28 cellular contexts compared by ENCODE assay signal in genomic region chr20:57294558-57294957, GRCh38. TPM values are rescaled to one million over a fixed set of nuclear protein-coding genes. Genes with fewer than 3 reads are reported as not detected.
DNase-seq lines count a peak whose midpoint lies in the region; ATAC-seq and TF ChIP-seq lines count a peak whose summit lies in the region.
"Had no signal": no experiment of that assay in that cellular context is flagged by ENCODE, and none has a peak within 500 bp of the region (broad histone marks: within the 10 kb centered on the region; RNA-seq: fewer than 3 reads in every experiment).

No MANE protein-coding gene starts in this region.

- TF ChIP-seq CTCF in cardiac muscle cell (IDR thresholded peaks at IDR 0.05; ENCODE audit: low read depth, low read length) (no peak), neural progenitor cell (IDR thresholded peaks at IDR 0.05) (no peak)

- H3K4me3 ChIP-seq in cardiac muscle cell (no peak overlapping the region), neural progenitor cell (no peak overlapping the region)
- H3K4me3 ChIP-seq: BLaER1 treated with 17β-estradiol and CSF1 and Interleukin-3, amounts not matched to agents 10 nM and 100 nM; K562; MG63 had no signal

- no peaks in the 10 kb centered on the region for H3K79me2 ChIP-seq in neural progenitor cell (ENCODE audit: low read depth)

- H3K4me3 Mint-ChIP-seq in neural progenitor cell = peak overlapping the region; percentile 59
- H3K4me3 Mint-ChIP-seq: CD8-positive, alpha-beta T cell; HFFc6 had no signal

- intact Hi-C loops in Right ventricle myocardium superior (cut with DNase I) = no loop called here

- H3K27ac ChIP-seq in cardiac muscle cell = peak overlapping the region; percentile 67
- H3K27ac ChIP-seq in neural progenitor cell = no peak overlapping the region
- H3K27ac ChIP-seq: BLaER1 treated with 17β-estradiol and CSF1 and Interleukin-3, amounts not matched to agents 10 nM and 100 nM had no signal

- no peaks in the 10 kb centered on the region for H4K20me1 ChIP-seq in neural progenitor cell (ENCODE audit: low read depth)
- H4K20me1 ChIP-seq: BLaER1 treated with 17β-estradiol and CSF1 and Interleukin-3, amounts not matched to agents 10 nM and 100 nM had no signal

- H3K36me3 ChIP-seq in cardiac muscle cell (no peaks in the 10 kb centered on the region), neural progenitor cell (no peaks in the 10 kb centered on the region)
- H3K36me3 ChIP-seq: BLaER1 treated with 17β-estradiol and CSF1 and Interleukin-3, amounts not matched to agents 10 nM and 100 nM; MG63 had no signal

- no peaks in the 10 kb centered on the region for H3K9me3 ChIP-seq in cardiac muscle cell (ENCODE audit: low read depth)
- no peaks in the 10 kb centered on the region for H3K9me3 ChIP-seq in neural progenitor cell (ENCODE audit: low read depth)
- H3K9me3 ChIP-seq: BLaER1 treated with 17β-estradiol and CSF1 and Interleukin-3, amounts not matched to agents 10 nM and 100 nM; MG63; SK-N-SH had no signal

- H2AFZ ChIP-seq in neural progenitor cell (replicated peaks) = no peak overlapping the region

- peaks cover 60% of the 10 kb centered on the region for H3K4me1 Mint-ChIP-seq in neural progenitor cell

- H3K4me1 ChIP-seq in cardiac muscle cell (ENCODE audit: low read depth) (peaks cover 12% of the 10 kb centered on the region), neural progenitor cell (peaks cover 34% of the 10 kb centered on the region)

- DNase-seq in cardiac muscle cell (ENCODE audit: low read depth in 1 of 2, low spot score in 1 of 2) (peak in 1 of 2 donors; percentile 75), Right ventricle myocardium superior (no peak), islet precursor cell (peak; percentile 67), neural progenitor cell (ENCODE audit: low spot score) (peak; percentile 64), C1 segment of cervical spinal cord (lab: John Stamatoyannopoulos, UW) (no peak), hypothalamus (lab: John Stamatoyannopoulos, UW) (no peak)
- DNase-seq: 8988T; Calu3; CD8-positive, alpha-beta T cell; DMS153; HFFc6; MG63; NCI-H1417; NCI-H1694 treated with DMSO at 0.1 percent for 48 hours; NCI-H2081 treated with DMSO at 0.1 percent for 48 hours; NCI-H2171 treated with DMSO at 0.1 percent for 48 hours; NCI-H524 treated with DMSO at 0.1 percent for 48 hours; NCI-H82; PC-3; RPMI8226; SIG-M5; SK-N-SH had no signal

- H3K36me3 Mint-ChIP-seq in neural progenitor cell = no peaks in the 10 kb centered on the region
- H3K36me3 Mint-ChIP-seq: CD8-positive, alpha-beta T cell had no signal

- H3K27me3 ChIP-seq in cardiac muscle cell (no peaks in the 10 kb centered on the region), neural progenitor cell (no peaks in the 10 kb centered on the region)
- H3K27me3 ChIP-seq: MG63 had no signal

- H3K9ac ChIP-seq in neural progenitor cell = no peak overlapping the region
- H3K9ac ChIP-seq: BLaER1 treated with 17β-estradiol and CSF1 and Interleukin-3, amounts not matched to agents 10 nM and 100 nM; SK-N-SH had no signal

- peak overlapping the region; percentile 98 for H3K27ac Mint-ChIP-seq in neural progenitor cell
- H3K27ac Mint-ChIP-seq: CD8-positive, alpha-beta T cell; HFFc6 had no signal

- peaks cover 6% of the 10 kb centered on the region for H3K27me3 Mint-ChIP-seq in neural progenitor cell (ENCODE audit: insufficient read depth, low read depth)

- peak overlapping the region; percentile 25 for H3K4me2 ChIP-seq in neural progenitor cell
- H3K4me2 ChIP-seq: BLaER1 treated with 17β-estradiol and CSF1 and Interleukin-3, amounts not matched to agents 10 nM and 100 nM; SK-N-SH had no signal

- ATAC-seq in Right ventricle myocardium superior (ENCODE audit: poor library complexity) (no peak), HG03571 (IDR thresholded peaks at IDR 0.05; ENCODE audit: unreplicated experiment) (no peak)
- ATAC-seq: CD8-positive, alpha-beta T cell; K562; PC-3 had no signal

- no peaks in the 10 kb centered on the region for H3K9me3 Mint-ChIP-seq in neural progenitor cell
- H3K9me3 Mint-ChIP-seq: CD8-positive, alpha-beta T cell; HFFc6 had no signal

- peaks cover 8% of the 10 kb centered on the region for H3F3A ChIP-seq in neural progenitor cell (ENCODE audit: low read depth)

RNA-seq across cellular contexts. Expression of gene BMP7, which starts 28.1 kb away (rescaled TPM):
- total RNA-seq in cardiac muscle cell (213 and 276 TPM in 2 replicates), Right ventricle myocardium superior (23.2 TPM), neural progenitor cell (ENCODE audit: low replicate concordance) (11.2 and 31.1 TPM in 2 replicates)
- polyA plus RNA-seq in cardiac muscle cell = 130 and 178 TPM in 2 replicates
- total RNA-seq: Calu3; CD8-positive, alpha-beta T cell; HFFc6; LHCN-M2; PC-3 had no signal
- polyA plus RNA-seq: K562, SK-N-SH had no signal

RNA-seq across cellular contexts. Expression of gene SPO11, which starts 35.0 kb away (rescaled TPM):
- not detected in 2 replicates for total RNA-seq in cardiac muscle cell
- polyA plus RNA-seq in cardiac muscle cell = not detected in 2 replicates
- not detected for total RNA-seq in Right ventricle myocardium superior
- total RNA-seq in neural progenitor cell (ENCODE audit: low replicate concordance) = not detected in 2 replicates
- total RNA-seq: Calu3; CD8-positive, alpha-beta T cell; G401; H4; HFFc6; K562; LHCN-M2; PC-3 had no signal
- polyA plus RNA-seq: K562, SK-N-SH had no signal

RNA-seq across cellular contexts. Expression of gene RAE1, which starts 56.5 kb away (rescaled TPM):
- total RNA-seq in cardiac muscle cell (34.2 and 46.1 TPM in 2 replicates), Right ventricle myocardium superior (13.2 TPM), neural progenitor cell (ENCODE audit: low replicate concordance) (50.2 and 77.6 TPM in 2 replicates)
- 72.4 and 74.1 TPM in 2 replicates for polyA plus RNA-seq in cardiac muscle cell

Comparison
In these comparisons a context has a peak if more than half of its experiments do, and no peak if none do; other contexts are left out.
1. DNase-seq: peak in islet precursor cell (single experiment) and neural progenitor cell (single experiment); none in Right ventricle myocardium superior (single experiment), C1 segment of cervical spinal cord (0 of 14) and hypothalamus (0 of 51).